In genomic region chr9:133335924-133336811, GRCh38 we compare ENCODE assay signal across 8 cellular contexts. TPM values are rescaled to one million over a fixed set of nuclear protein-coding genes. Genes with fewer than 3 reads are reported as not detected.
DNase-seq lines count a peak whose midpoint lies in the region; ATAC-seq and TF ChIP-seq lines count a peak whose summit lies in the region.

SURF6 (minus strand) TSS chr9:133336188; CDS start chr9:133336132, 56 bp downstream.

- no peak for TF ChIP-seq CTCF in AG04449 (IDR thresholded peaks at IDR 0.05; ENCODE audit: insufficient read depth, low read length, missing control alignments)
- no peak for TF ChIP-seq CTCF in VCaP (conservative IDR thresholded peaks at IDR 0.05)
- no peak for TF ChIP-seq CTCF in MCF 10A (IDR thresholded peaks at IDR 0.05; ENCODE audit: unreplicated experiment)

- no peaks in the 10 kb centered on the region for H3K27me3 Mint-ChIP-seq in MCF 10A (ENCODE audit: insufficient read depth, unreplicated experiment)

- H3K27ac ChIP-seq in VCaP: peak within 1 kb of the TSS; percentile 96

- H3K36me3 Mint-ChIP-seq in MCF 10A (ENCODE audit: insufficient read depth, unreplicated experiment): peaks cover 50% of the 10 kb centered on the region

- peaks cover 13% of the 10 kb centered on the region for H3K4me1 ChIP-seq in skeletal muscle satellite cell (ENCODE audit: control insufficient read depth, insufficient read depth, low read length)

- DNase-seq in AG04449 (ENCODE audit: low read depth, low spot score) (peak; percentile 41), NCI-H2227 (lab: John Stamatoyannopoulos, UW; ENCODE audit: unreplicated experiment) (peak; percentile 93), MCF 10A (ENCODE audit: unreplicated experiment) (peak; percentile 91)

- H3K4me1 Mint-ChIP-seq in MCF 10A (ENCODE audit: insufficient read depth, unreplicated experiment): peaks cover 6% of the 10 kb centered on the region

- H3K27me3 ChIP-seq in skeletal muscle satellite cell (ENCODE audit: control insufficient read depth, insufficient read depth, low read length): no peaks in the 10 kb centered on the region

- intact Hi-C loops in MCF 10A (cut with micrococcal nuclease): no loop called here

- in situ Hi-C loops in GM18951 (cut with MboI; ENCODE audit: low sequenced_read_pairs, unreplicated experiment): no loop called here

- peak within 1 kb of the TSS; percentile 97 for H3K4me2 ChIP-seq in skeletal muscle satellite cell (ENCODE audit: low read length)

- H3K27ac Mint-ChIP-seq in MCF 10A (ENCODE audit: low read depth, unreplicated experiment): peak within 1 kb of the TSS; percentile 81

- CTCF ChIA-PET in AG04449 (lab: Yijun Ruan, JAX): interaction anchor here (1.0 kb wide), 1 partner anchor 10 kb away, joined by 3 read pairs; no protein-coding TSS in a partner anchor
- CTCF ChIA-PET in MCF 10A (lab: Yijun Ruan, JAX): interaction anchor here (0.6 to 1.1 kb wide), 2 partner anchors 68 to 487 kb away, joined by 3 to 4 read pairs; no protein-coding TSS in a partner anchor

- BruUV-seq in MCF 10A (replicated peaks; lab: Mats Ljungman, UMichigan): TSS peak; percentile 87

- peak within 1 kb of the TSS; percentile 86 for H3K9ac ChIP-seq in skeletal muscle satellite cell (ENCODE audit: low read depth, low read length)

- peak within 1 kb of the TSS; percentile 96 for H3K4me3 ChIP-seq in AG04449 (ENCODE audit: low read depth, low read length)
- H3K4me3 ChIP-seq in iPS-18c (ENCODE audit: insufficient read depth, low read depth, low read length): peak within 1 kb of the TSS; percentile 98
- H3K4me3 ChIP-seq in skeletal muscle satellite cell (ENCODE audit: low read length): peak within 1 kb of the TSS; percentile 84

- H3K9me3 ChIP-seq in iPS-18c (ENCODE audit: control insufficient read depth, insufficient read depth, low read length): no peaks in the 10 kb centered on the region
- no peaks in the 10 kb centered on the region for H3K9me3 ChIP-seq in skeletal muscle satellite cell (replicated peaks; ENCODE audit: low read length)

- ATAC-seq in HG03159 (IDR thresholded peaks at IDR 0.05; ENCODE audit: unreplicated experiment): peak; percentile 81

- TF ChIP-seq POLR2A in GM18951 (IDR thresholded peaks at IDR 0.05; ENCODE audit: extremely low read depth, insufficient read depth, insufficient read length): peak; percentile 84

- no peaks in the 10 kb centered on the region for H3K9me3 Mint-ChIP-seq in MCF 10A (ENCODE audit: unreplicated experiment)

- H3K36me3 ChIP-seq in skeletal muscle satellite cell (ENCODE audit: insufficient read depth, low read length): peaks cover 52% of the 10 kb centered on the region

- POLR2A ChIA-PET in AG04449 (lab: Yijun Ruan, JAX) (interaction anchor here (1.4 kb wide), 1 partner anchor 12 kb away, joined by 4 read pairs; the partner anchor contains the start of genes MED22 and RPL7A), MCF 10A (lab: Yijun Ruan, JAX) (interaction anchor here (0.7 to 2.6 kb wide), 7 partner anchors 11 to 81 kb away, joined by 3 to 33 read pairs (median 4); partner anchors contain the start of genes MED22, REXO4, RPL7A and SURF1)

- H3K4me3 Mint-ChIP-seq in MCF 10A (ENCODE audit: unreplicated experiment): peak within 1 kb of the TSS; percentile 93

RNA-seq across cellular contexts. Expression of gene SURF6, which starts in this region (rescaled TPM):
- 30.2 and 40.5 TPM in 2 replicates for total RNA-seq in MCF 10A (2022)
- total RNA-seq in skeletal muscle satellite cell (2012; rRNA removed): 7.0 and 9.4 TPM in 2 replicates

Comparison
In these comparisons a context has a peak if more than half of its experiments do, and no peak if none do; other contexts are left out.
1. Peak in every context shown above with its lines: DNase-seq, ATAC-seq, H3K4me3 ChIP-seq and H3K27ac ChIP-seq.
2. DNase-seq: peak in every context shown above with its lines; median percentile 93 in NCI-H2227; 91 in MCF 10A; 41 in AG04449.